In the genomic region with DNA sequence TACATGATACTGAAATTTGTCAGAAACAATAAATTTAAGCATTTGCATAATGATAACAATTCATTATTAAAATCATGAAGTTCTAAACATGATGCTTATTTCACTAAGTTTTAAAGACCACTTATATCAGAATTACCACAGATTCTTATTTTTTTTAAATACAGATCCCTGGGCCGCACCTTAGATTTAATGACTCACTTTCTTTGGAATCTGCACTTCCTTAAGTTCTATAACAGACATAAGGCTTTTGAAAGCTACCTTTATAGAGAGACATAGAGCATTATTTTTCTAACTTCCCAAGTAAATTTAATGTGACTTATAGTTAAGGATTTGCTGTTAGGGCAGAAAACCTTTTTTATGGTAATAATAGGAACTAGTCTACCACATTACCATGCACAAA, we compare ENCODE assay signal across 16 cellular contexts.
"Had no signal": no experiment of that assay in that cellular context is flagged by ENCODE, and none has a peak within 500 bp of the region (broad histone marks: within the 10 kb centered on the region; RNA-seq: fewer than 3 reads in every experiment).

No MANE protein-coding gene starts in this region.

- ATAC-seq: gastroesophageal sphincter; left lobe of liver; mucosa of descending colon; naive thymus-derived CD8-positive, alpha-beta T cell; psoas muscle had no signal

- DNase-seq: cortex of kidney; dorsolateral prefrontal cortex; effector CD8-positive, alpha-beta T cell; glutamatergic neuron; mucosa of descending colon; naive thymus-derived CD8-positive, alpha-beta T cell; psoas muscle; sigmoid colon; small intestine; stimulated activated CD4-positive, alpha-beta T cell treated with anti-CD3 and anti-CD28 coated beads, Interleukin-12 subunit alpha, Interleukin-12 subunit beta, amount 100 ng/mL, for 4 hours; stimulated activated naive CD4-positive, alpha-beta T cell; trophoblast cell had no signal

- H3K27ac Mint-ChIP-seq: naive thymus-derived CD8-positive, alpha-beta T cell had no signal

- H3K9me3 Mint-ChIP-seq: naive thymus-derived CD8-positive, alpha-beta T cell had no signal

- H3K4me1 Mint-ChIP-seq: naive thymus-derived CD8-positive, alpha-beta T cell had no signal

- H3K4me1 ChIP-seq: esophagus muscularis mucosa, gastroesophageal sphincter, psoas muscle, sigmoid colon had no signal

- H3K36me3 Mint-ChIP-seq: naive thymus-derived CD8-positive, alpha-beta T cell had no signal

- H3K4me3 ChIP-seq: dorsolateral prefrontal cortex, esophagus muscularis mucosa, gastroesophageal sphincter, mucosa of descending colon, psoas muscle, sigmoid colon had no signal

- H3K36me3 ChIP-seq: esophagus muscularis mucosa, gastroesophageal sphincter, neutrophil, sigmoid colon had no signal

- H3K27ac ChIP-seq: dorsolateral prefrontal cortex, esophagus muscularis mucosa, gastroesophageal sphincter, neutrophil, psoas muscle, sigmoid colon had no signal

- H3K27me3 ChIP-seq: esophagus muscularis mucosa, gastroesophageal sphincter, neutrophil, sigmoid colon had no signal

- H3K9me3 ChIP-seq: esophagus muscularis mucosa, gastroesophageal sphincter, mucosa of descending colon, neutrophil, psoas muscle, sigmoid colon had no signal

- H3K4me3 Mint-ChIP-seq: naive thymus-derived CD8-positive, alpha-beta T cell had no signal
